In genomic region chr1:151584278-151584677, GRCh38 we compare ENCODE assay signal across 25 cellular contexts. TPM values are rescaled to one million over a fixed set of nuclear protein-coding genes. Genes with fewer than 3 reads are reported as not detected.
DNase-seq lines count a peak whose midpoint lies in the region; ATAC-seq and TF ChIP-seq lines count a peak whose summit lies in the region.
"Had no signal": no experiment of that assay in that cellular context is flagged by ENCODE, and none has a peak within 500 bp of the region (broad histone marks: within the 10 kb centered on the region; RNA-seq: fewer than 3 reads in every experiment).

No MANE protein-coding gene starts in this region.

- no peak overlapping the region for H3K4me3 Mint-ChIP-seq in central memory CD8-positive, alpha-beta T cell
- H3K4me3 Mint-ChIP-seq: activated CD4-positive, alpha-beta memory T cell treated with anti-CD3 and anti-CD28 coated beads for 36 hours; activated naive CD4-positive, alpha-beta T cell treated with anti-CD3 and anti-CD28 coated beads, Interleukin-2, amount 50 U/mL, for 24 hours; activated T-cell treated with anti-CD3 and anti-CD28 coated beads, Interleukin-2, amount 50 U/mL, for 24 hours; CD8-positive, alpha-beta T cell; neural crest cell; stimulated activated memory B cell treated with anti-CD40 and anti-IgM and Interleukin-4, amounts not matched to agents 10 μg/mL and 1 μg/mL and 100 μg/mL, for 72 hours had no signal

- H3K79me1 ChIP-seq in mesenchymal stem cell (replicated peaks; ENCODE audit: low read length, poor library complexity, severe bottlenecking), result no peaks in the 10 kb centered on the region

- H3K27ac ChIP-seq in mesenchymal stem cell (ENCODE audit: low read length, poor library complexity, severe bottlenecking) (peak overlapping the region; percentile 93), suprapubic skin (peak overlapping the region; percentile 70)
- H3K27ac ChIP-seq: brain microvascular endothelial cell, GM23248, HL-60, WERI-Rb-1 had no signal

- no peak overlapping the region for H3K23ac ChIP-seq in mesenchymal stem cell (ENCODE audit: low read length in 2 of 2)

- H2BK120ac ChIP-seq in mesenchymal stem cell (ENCODE audit: low read depth, low read length), result no peak overlapping the region

- H3K27me3 Mint-ChIP-seq in central memory CD8-positive, alpha-beta T cell, result no peaks in the 10 kb centered on the region
- H3K27me3 Mint-ChIP-seq: activated naive CD4-positive, alpha-beta T cell treated with anti-CD3 and anti-CD28 coated beads, Interleukin-2, amount 50 U/mL, for 24 hours had no signal

- no peak overlapping the region for H3K18ac ChIP-seq in mesenchymal stem cell (ENCODE audit: low read depth in 1 of 2, low read length in 2 of 2)

- no peaks in the 10 kb centered on the region for H3K4me1 Mint-ChIP-seq in central memory CD8-positive, alpha-beta T cell
- H3K4me1 Mint-ChIP-seq: activated naive CD4-positive, alpha-beta T cell treated with anti-CD3 and anti-CD28 coated beads, Interleukin-2, amount 50 U/mL, for 24 hours; stimulated activated memory B cell treated with anti-CD40 and anti-IgM and Interleukin-4, amounts not matched to agents 10 μg/mL and 1 μg/mL and 100 μg/mL, for 72 hours had no signal

- no peak for TF ChIP-seq CTCF in suprapubic skin (IDR thresholded peaks at IDR 0.05)

- H3K4ac ChIP-seq in mesenchymal stem cell (ENCODE audit: low read depth in 1 of 2, low read length in 2 of 2), result no peak overlapping the region

- no peak for TF ChIP-seq EP300 in suprapubic skin (IDR thresholded peaks at IDR 0.05)

- no peak overlapping the region for H3K4me2 ChIP-seq in mesenchymal stem cell (ENCODE audit: low read length, poor library complexity, severe bottlenecking)

- no peaks in the 10 kb centered on the region for H3K9me3 Mint-ChIP-seq in central memory CD8-positive, alpha-beta T cell
- H3K9me3 Mint-ChIP-seq: activated CD4-positive, alpha-beta memory T cell treated with anti-CD3 and anti-CD28 coated beads for 36 hours; activated naive CD4-positive, alpha-beta T cell treated with anti-CD3 and anti-CD28 coated beads, Interleukin-2, amount 50 U/mL, for 24 hours; activated T-cell treated with anti-CD3 and anti-CD28 coated beads, Interleukin-2, amount 50 U/mL, for 24 hours; CD8-positive, alpha-beta T cell; neural crest cell; stimulated activated memory B cell treated with anti-CD40 and anti-IgM and Interleukin-4, amounts not matched to agents 10 μg/mL and 1 μg/mL and 100 μg/mL, for 72 hours had no signal

- no peak overlapping the region for H3K9ac ChIP-seq in mesenchymal stem cell (ENCODE audit: low read length)
- H3K9ac ChIP-seq: GM23248 had no signal

- peak; percentile 30 for DNase-seq in MG63
- no peak for DNase-seq in central memory CD8-positive, alpha-beta T cell (ENCODE audit: low spot score in 2 of 2)
- DNase-seq in mesenchymal stem cell, result no peak
- no peak for DNase-seq in suprapubic skin (ENCODE audit: low spot score in 2 of 2)
- DNase-seq in stimulated activated CD4-positive, alpha-beta T cell treated with anti-CD3 and anti-CD28 coated beads, Interleukin-2, amount 100 ng/mL, for 48 hours, result no peak
- no peak for DNase-seq in stimulated activated CD4-positive, alpha-beta T cell treated with anti-CD3 and anti-CD28 coated beads, Interleukin-1b, Interleukin-23, amount 100 ng/mL, for 48 hours
- no peak for DNase-seq in left lobe of liver (ENCODE audit: low spot score)
- no peak for DNase-seq in glomerular visceral epithelial cell (ENCODE audit: extremely low spot score)
- DNase-seq: activated CD4-positive, alpha-beta memory T cell treated with anti-CD3 and anti-CD28 coated beads for 36 hours; activated T-cell treated with anti-CD3 and anti-CD28 coated beads, Interleukin-2, amount 50 U/mL, for 24 hours; brain microvascular endothelial cell; CD8-positive, alpha-beta T cell; dermis blood vessel endothelial cell; GM23248; head of caudate nucleus; KBM-7; NCI-H2081 treated with DMSO at 0.1 percent for 48 hours; NCI-H510A treated with DMSO at 0.1 percent for 48 hours; WERI-Rb-1 had no signal

- H3K4me3 ChIP-seq in MG63 (no peak overlapping the region), mesenchymal stem cell (ENCODE audit: insufficient read depth in 1 of 2, low read depth in 1 of 2, low read length in 2 of 2) (no peak overlapping the region), suprapubic skin (no peak overlapping the region)
- H3K4me3 ChIP-seq: esophagus muscularis mucosa, GM23248 had no signal

- H3K9me3 ChIP-seq in MG63 (no peaks in the 10 kb centered on the region), mesenchymal stem cell (ENCODE audit: control insufficient read depth, low read length) (no peaks in the 10 kb centered on the region), suprapubic skin (no peaks in the 10 kb centered on the region)
- H3K9me3 ChIP-seq: esophagus muscularis mucosa had no signal

- H3K36me3 Mint-ChIP-seq in central memory CD8-positive, alpha-beta T cell (ENCODE audit: insufficient read depth), result peaks cover 2% of the 10 kb centered on the region
- H3K36me3 Mint-ChIP-seq: activated CD4-positive, alpha-beta memory T cell treated with anti-CD3 and anti-CD28 coated beads for 36 hours; activated naive CD4-positive, alpha-beta T cell treated with anti-CD3 and anti-CD28 coated beads, Interleukin-2, amount 50 U/mL, for 24 hours; CD8-positive, alpha-beta T cell; stimulated activated memory B cell treated with anti-CD40 and anti-IgM and Interleukin-4, amounts not matched to agents 10 μg/mL and 1 μg/mL and 100 μg/mL, for 72 hours had no signal

- H3K27me3 ChIP-seq in MG63 (no peaks in the 10 kb centered on the region), mesenchymal stem cell (ENCODE audit: control insufficient read depth in 1 of 2, insufficient read depth in 1 of 2, low read length in 2 of 2) (no peaks in the 10 kb centered on the region), suprapubic skin (no peaks in the 10 kb centered on the region)
- H3K27me3 ChIP-seq: brain microvascular endothelial cell, esophagus muscularis mucosa had no signal

- H3K36me3 ChIP-seq in MG63 (peaks cover 41% of the 10 kb centered on the region), mesenchymal stem cell (ENCODE audit: control insufficient read depth in 1 of 2, insufficient read depth in 2 of 2, low read depth in 1 of 2, low read length in 2 of 2) (peaks cover 15 to 25% of the 10 kb centered on the region in 2 experiments), suprapubic skin (no peaks in the 10 kb centered on the region)
- H3K36me3 ChIP-seq: brain microvascular endothelial cell had no signal

- no peak overlapping the region for H4K91ac ChIP-seq in mesenchymal stem cell (ENCODE audit: low read length)

- no peak for ATAC-seq in central memory CD8-positive, alpha-beta T cell (replicated peaks; ENCODE audit: extremely low read depth, poor library complexity, severe bottlenecking)
- no peak for ATAC-seq in left lobe of liver
- ATAC-seq: CD8-positive, alpha-beta T cell; Right ventricle myocardium inferior; stimulated activated memory B cell treated with anti-CD40 and anti-IgM and Interleukin-4, amounts not matched to agents 10 μg/mL and 1 μg/mL and 100 μg/mL, for 72 hours had no signal

- peak overlapping the region; percentile 90 for H2AK5ac ChIP-seq in mesenchymal stem cell (ENCODE audit: low read length, severe bottlenecking)

- no peak overlapping the region for H2BK5ac ChIP-seq in mesenchymal stem cell (ENCODE audit: low read depth, low read length, poor library complexity, severe bottlenecking)

- peaks cover 17% of the 10 kb centered on the region for H3K4me1 ChIP-seq in mesenchymal stem cell (ENCODE audit: control insufficient read depth, insufficient read depth, low read depth, low read length)
- H3K4me1 ChIP-seq in suprapubic skin, result peaks cover 69% of the 10 kb centered on the region

- TF ChIP-seq POLR2A in suprapubic skin (IDR thresholded peaks at IDR 0.05), result no peak

- H3K14ac ChIP-seq in mesenchymal stem cell (ENCODE audit: low read length in 2 of 2), result no peak overlapping the region

- no peak overlapping the region for H2BK12ac ChIP-seq in mesenchymal stem cell (ENCODE audit: low read length in 2 of 2)

- 72% methylated on average over 6 of the region's 6 CpGs for WGBS in mesenchymal stem cell
- WGBS in suprapubic skin, result 33% methylated on average over 6 of the region's 6 CpGs

- no peak overlapping the region for H4K8ac ChIP-seq in mesenchymal stem cell (ENCODE audit: low read length)

- no peak overlapping the region for H2AFZ ChIP-seq in mesenchymal stem cell (ENCODE audit: low read depth, low read length)
- H2AFZ ChIP-seq: GM23248 had no signal

- H2BK15ac ChIP-seq in mesenchymal stem cell (ENCODE audit: low read depth, poor library complexity, severe bottlenecking), result peak overlapping the region; percentile 78

- peak overlapping the region; percentile 15 for H3K27ac Mint-ChIP-seq in central memory CD8-positive, alpha-beta T cell (ENCODE audit: low read depth)
- H3K27ac Mint-ChIP-seq: activated CD4-positive, alpha-beta memory T cell treated with anti-CD3 and anti-CD28 coated beads for 36 hours; activated naive CD4-positive, alpha-beta T cell treated with anti-CD3 and anti-CD28 coated beads, Interleukin-2, amount 50 U/mL, for 24 hours; activated T-cell treated with anti-CD3 and anti-CD28 coated beads, Interleukin-2, amount 50 U/mL, for 24 hours; CD8-positive, alpha-beta T cell; stimulated activated memory B cell treated with anti-CD40 and anti-IgM and Interleukin-4, amounts not matched to agents 10 μg/mL and 1 μg/mL and 100 μg/mL, for 72 hours had no signal

RNA-seq across cellular contexts. Expression of gene SNX27, which starts 27.6 kb away (rescaled TPM):
- 17.1 and 44.5 TPM in 2 replicates for total RNA-seq in MG63 (2014; rRNA removed; shearing (Covaris generic); ENCODE audit: low replicate concordance)
- polyA plus RNA-seq in mesenchymal stem cell (2013, experiment 1 of 2), result 19.7 TPM
- 18.9 TPM for polyA plus RNA-seq in mesenchymal stem cell (2013, experiment 2 of 2)
- total RNA-seq in suprapubic skin (10 to 100 TPM; 19.8 to 45.4 (median 29.0) TPM), left lobe of liver (15.6 TPM)

RNA-seq across cellular contexts. Expression of gene TUFT1, which starts 44.2 kb away (rescaled TPM):
- total RNA-seq in MG63 (2014; rRNA removed; shearing (Covaris generic); ENCODE audit: low replicate concordance), result 18.8 and 19.8 TPM in 2 replicates
- polyA plus RNA-seq in mesenchymal stem cell (2013, experiment 1 of 2), result 5.8 TPM
- 6.0 TPM for polyA plus RNA-seq in mesenchymal stem cell (2013, experiment 2 of 2)
- 100 to 1,000 TPM in 1 of 4 donors, 10 to 100 TPM in 3; 83.4 to 121 (median 91.5) TPM for total RNA-seq in suprapubic skin
- total RNA-seq in left lobe of liver, result 1.4 TPM
